Comparison of ENCODE assay signal across 1 cellular context in genomic region chr16:58515125-58515870, GRCh38.
TF ChIP-seq lines count a peak whose summit lies in the region.

Gene SETD6, plus strand, starts transcription at chr16:58515517. Its CDS starts 21 bp downstream, at chr16:58515538.

TF ChIP-seq in GM12878, 131 proteins besides CTCF, POLR2A, EP300 and RAD21 (continued from another document and continues in another):
- TF ChIP-seq, protein P1, sequence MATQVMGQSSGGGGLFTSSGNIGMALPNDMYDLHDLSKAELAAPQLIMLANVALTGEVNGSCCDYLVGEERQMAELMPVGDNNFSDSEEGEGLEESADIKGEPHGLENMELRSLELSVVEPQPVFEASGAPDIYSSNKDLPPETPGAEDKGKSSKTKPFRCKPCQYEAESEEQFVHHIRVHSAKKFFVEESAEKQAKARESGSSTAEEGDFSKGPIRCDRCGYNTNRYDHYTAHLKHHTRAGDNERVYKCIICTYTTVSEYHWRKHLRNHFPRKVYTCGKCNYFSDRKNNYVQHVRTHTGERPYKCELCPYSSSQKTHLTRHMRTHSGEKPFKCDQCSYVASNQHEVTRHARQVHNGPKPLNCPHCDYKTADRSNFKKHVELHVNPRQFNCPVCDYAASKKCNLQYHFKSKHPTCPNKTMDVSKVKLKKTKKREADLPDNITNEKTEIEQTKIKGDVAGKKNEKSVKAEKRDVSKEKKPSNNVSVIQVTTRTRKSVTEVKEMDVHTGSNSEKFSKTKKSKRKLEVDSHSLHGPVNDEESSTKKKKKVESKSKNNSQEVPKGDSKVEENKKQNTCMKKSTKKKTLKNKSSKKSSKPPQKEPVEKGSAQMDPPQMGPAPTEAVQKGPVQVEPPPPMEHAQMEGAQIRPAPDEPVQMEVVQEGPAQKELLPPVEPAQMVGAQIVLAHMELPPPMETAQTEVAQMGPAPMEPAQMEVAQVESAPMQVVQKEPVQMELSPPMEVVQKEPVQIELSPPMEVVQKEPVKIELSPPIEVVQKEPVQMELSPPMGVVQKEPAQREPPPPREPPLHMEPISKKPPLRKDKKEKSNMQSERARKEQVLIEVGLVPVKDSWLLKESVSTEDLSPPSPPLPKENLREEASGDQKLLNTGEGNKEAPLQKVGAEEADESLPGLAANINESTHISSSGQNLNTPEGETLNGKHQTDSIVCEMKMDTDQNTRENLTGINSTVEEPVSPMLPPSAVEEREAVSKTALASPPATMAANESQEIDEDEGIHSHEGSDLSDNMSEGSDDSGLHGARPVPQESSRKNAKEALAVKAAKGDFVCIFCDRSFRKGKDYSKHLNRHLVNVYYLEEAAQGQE (IDR thresholded peaks at IDR 0.05; ENCODE audit: low read depth, low read length), result no peak
- peak; percentile 97 for TF ChIP-seq MXI1 (IDR thresholded peaks at IDR 0.05; ENCODE audit: low read depth, low read length)
- peak; percentile 92 for TF ChIP-seq POLR2AphosphoS2 (IDR thresholded peaks at IDR 0.05; ENCODE audit: low read depth, low read length)
- TF ChIP-seq EZH2 (IDR thresholded peaks at IDR 0.05; ENCODE audit: borderline replicate concordance, control insufficient read depth, low read depth, low read length), result no peak
- TF ChIP-seq JUNB (IDR thresholded peaks at IDR 0.05), result no peak
- no peak for TF ChIP-seq PRDM15 (CRISPR knock-in tag; IDR thresholded peaks at IDR 0.05)
- no peak for TF ChIP-seq SMC3 (IDR thresholded peaks at IDR 0.05; ENCODE audit: borderline replicate concordance, low read length)
- no peak for TF ChIP-seq PML (IDR thresholded peaks at IDR 0.05; ENCODE audit: low read length)
- peak; percentile 89 for TF ChIP-seq POLR2AphosphoS5 (IDR thresholded peaks at IDR 0.05; ENCODE audit: low read length)
- TF ChIP-seq, protein P2, sequence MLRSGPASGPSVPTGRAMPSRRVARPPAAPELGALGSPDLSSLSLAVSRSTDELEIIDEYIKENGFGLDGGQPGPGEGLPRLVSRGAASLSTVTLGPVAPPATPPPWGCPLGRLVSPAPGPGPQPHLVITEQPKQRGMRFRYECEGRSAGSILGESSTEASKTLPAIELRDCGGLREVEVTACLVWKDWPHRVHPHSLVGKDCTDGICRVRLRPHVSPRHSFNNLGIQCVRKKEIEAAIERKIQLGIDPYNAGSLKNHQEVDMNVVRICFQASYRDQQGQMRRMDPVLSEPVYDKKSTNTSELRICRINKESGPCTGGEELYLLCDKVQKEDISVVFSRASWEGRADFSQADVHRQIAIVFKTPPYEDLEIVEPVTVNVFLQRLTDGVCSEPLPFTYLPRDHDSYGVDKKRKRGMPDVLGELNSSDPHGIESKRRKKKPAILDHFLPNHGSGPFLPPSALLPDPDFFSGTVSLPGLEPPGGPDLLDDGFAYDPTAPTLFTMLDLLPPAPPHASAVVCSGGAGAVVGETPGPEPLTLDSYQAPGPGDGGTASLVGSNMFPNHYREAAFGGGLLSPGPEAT (IDR thresholded peaks at IDR 0.05; ENCODE audit: low read depth), result peak; percentile 40; the same call in 1 of the 2 replicates
- TF ChIP-seq LARP7 (IDR thresholded peaks at IDR 0.05), result peak; percentile 37
- peak; percentile 68 for TF ChIP-seq MYC (IDR thresholded peaks at IDR 0.05; ENCODE audit: insufficient read depth, insufficient read length, insufficient replicate concordance, low read length, severe bottlenecking)
- TF ChIP-seq FOS (IDR thresholded peaks at IDR 0.05; ENCODE audit: borderline replicate concordance, extremely low read depth, insufficient read length), result no peak
- TF ChIP-seq NKRF (conservative IDR thresholded peaks at IDR 0.05), result peak; percentile 83; the same call in 1 of the 2 replicates
- TF ChIP-seq BHLHE40 (IDR thresholded peaks at IDR 0.05; ENCODE audit: borderline replicate concordance in 1 of 2, low read depth in 2 of 2, low read length in 1 of 2), result peak in 1 of 2 experiments; percentile 42; a peak in 1 of 4 replicates
- TF ChIP-seq RELA (IDR thresholded peaks at IDR 0.05; ENCODE audit: borderline replicate concordance, partially characterized antibody), result peak; percentile 10
- TF ChIP-seq JUND (IDR thresholded peaks at IDR 0.05; ENCODE audit: low read depth, low read length), result no peak
- no peak for TF ChIP-seq CEBPB (IDR thresholded peaks at IDR 0.05; ENCODE audit: borderline replicate concordance in 1 of 2, low read depth in 2 of 2, low read length in 2 of 2)
- peak; percentile 74; the same call in 1 of the 2 replicates for TF ChIP-seq HDGF (IDR thresholded peaks at IDR 0.05)
- no peak for TF ChIP-seq CBX5 (IDR thresholded peaks at IDR 0.05; ENCODE audit: low read depth)
- TF ChIP-seq, protein P3, sequence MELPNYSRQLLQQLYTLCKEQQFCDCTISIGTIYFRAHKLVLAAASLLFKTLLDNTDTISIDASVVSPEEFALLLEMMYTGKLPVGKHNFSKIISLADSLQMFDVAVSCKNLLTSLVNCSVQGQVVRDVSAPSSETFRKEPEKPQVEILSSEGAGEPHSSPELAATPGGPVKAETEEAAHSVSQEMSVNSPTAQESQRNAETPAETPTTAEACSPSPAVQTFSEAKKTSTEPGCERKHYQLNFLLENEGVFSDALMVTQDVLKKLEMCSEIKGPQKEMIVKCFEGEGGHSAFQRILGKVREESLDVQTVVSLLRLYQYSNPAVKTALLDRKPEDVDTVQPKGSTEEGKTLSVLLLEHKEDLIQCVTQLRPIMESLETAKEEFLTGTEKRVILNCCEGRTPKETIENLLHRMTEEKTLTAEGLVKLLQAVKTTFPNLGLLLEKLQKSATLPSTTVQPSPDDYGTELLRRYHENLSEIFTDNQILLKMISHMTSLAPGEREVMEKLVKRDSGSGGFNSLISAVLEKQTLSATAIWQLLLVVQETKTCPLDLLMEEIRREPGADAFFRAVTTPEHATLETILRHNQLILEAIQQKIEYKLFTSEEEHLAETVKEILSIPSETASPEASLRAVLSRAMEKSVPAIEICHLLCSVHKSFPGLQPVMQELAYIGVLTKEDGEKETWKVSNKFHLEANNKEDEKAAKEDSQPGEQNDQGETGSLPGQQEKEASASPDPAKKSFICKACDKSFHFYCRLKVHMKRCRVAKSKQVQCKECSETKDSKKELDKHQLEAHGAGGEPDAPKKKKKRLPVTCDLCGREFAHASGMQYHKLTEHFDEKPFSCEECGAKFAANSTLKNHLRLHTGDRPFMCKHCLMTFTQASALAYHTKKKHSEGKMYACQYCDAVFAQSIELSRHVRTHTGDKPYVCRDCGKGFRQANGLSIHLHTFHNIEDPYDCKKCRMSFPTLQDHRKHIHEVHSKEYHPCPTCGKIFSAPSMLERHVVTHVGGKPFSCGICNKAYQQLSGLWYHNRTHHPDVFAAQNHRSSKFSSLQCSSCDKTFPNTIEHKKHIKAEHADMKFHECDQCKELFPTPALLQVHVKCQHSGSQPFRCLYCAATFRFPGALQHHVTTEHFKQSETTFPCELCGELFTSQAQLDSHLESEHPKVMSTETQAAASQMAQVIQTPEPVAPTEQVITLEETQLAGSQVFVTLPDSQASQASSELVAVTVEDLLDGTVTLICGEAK (IDR thresholded peaks at IDR 0.05; ENCODE audit: borderline replicate concordance), result peak; percentile 82
- 0 out of 2 replicates have a peak, but pooled peaks have one; percentile 68 for TF ChIP-seq RB1 (IDR thresholded peaks at IDR 0.05; ENCODE audit: borderline replicate concordance)
- TF ChIP-seq HDAC2 (IDR thresholded peaks at IDR 0.05), result no peak
- TF ChIP-seq RAD51 (IDR thresholded peaks at IDR 0.05), result peak; percentile 79
- TF ChIP-seq BCLAF1 (IDR thresholded peaks at IDR 0.05), result no peak
- TF ChIP-seq HCFC1 (IDR thresholded peaks at IDR 0.05; ENCODE audit: low read length), result no peak
- TF ChIP-seq CREB1 (IDR thresholded peaks at IDR 0.05; ENCODE audit: low read depth), result peak; percentile 67; the same call in 1 of the 2 replicates
- TF ChIP-seq POU2F2 (IDR thresholded peaks at IDR 0.05; ENCODE audit: borderline replicate concordance, low read depth, low read length), result peak; percentile 9; the same call in 1 of the 3 replicates
- TF ChIP-seq CHD4 (IDR thresholded peaks at IDR 0.05), result no peak
- TF ChIP-seq MAX (IDR thresholded peaks at IDR 0.05; ENCODE audit: low read depth, low read length), result peak; percentile 98
- no peak for TF ChIP-seq NRF1 (conservative IDR thresholded peaks at IDR 0.05; ENCODE audit: low read depth, low read length)
- TF ChIP-seq ATF2 (IDR thresholded peaks at IDR 0.05; ENCODE audit: low read length), result no peak
- TF ChIP-seq NR2F1 (conservative IDR thresholded peaks at IDR 0.05), result 0 out of 2 replicates have a peak, but pooled peaks have one; percentile 36
- TF ChIP-seq, protein P4, sequence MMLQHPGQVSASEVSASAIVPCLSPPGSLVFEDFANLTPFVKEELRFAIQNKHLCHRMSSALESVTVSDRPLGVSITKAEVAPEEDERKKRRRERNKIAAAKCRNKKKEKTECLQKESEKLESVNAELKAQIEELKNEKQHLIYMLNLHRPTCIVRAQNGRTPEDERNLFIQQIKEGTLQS (IDR thresholded peaks at IDR 0.05; ENCODE audit: borderline replicate concordance, extremely low read depth, low read depth, low read length), result peak; percentile 38; the same call in 1 of the 2 replicates
- TF ChIP-seq TAF1 (IDR thresholded peaks at IDR 0.05; ENCODE audit: borderline replicate concordance, low read depth, low read length), result peak; percentile 57; the same call in 1 of the 2 replicates
- TF ChIP-seq PBX3 (IDR thresholded peaks at IDR 0.05; ENCODE audit: insufficient replicate concordance, low read depth, low read length), result peak; percentile 34
